1 cellular context compared by ENCODE assay signal in genomic region chr5:73825219-73825618, GRCh38.
TF ChIP-seq lines count a peak whose summit lies in the region.

No MANE protein-coding gene starts in this region.

TF ChIP-seq in WTC11, 78 proteins besides CTCF, POLR2A, EP300 and RAD21 (continued from another document):
- TF ChIP-seq PRDM15 (CRISPR knock-in tag; IDR thresholded peaks at IDR 0.05), result no peak
- no peak for TF ChIP-seq ZNF317 (CRISPR knock-in tag; IDR thresholded peaks at IDR 0.05; ENCODE audit: borderline replicate concordance, low read depth)
- no peak for TF ChIP-seq TEAD1 (CRISPR knock-in tag; IDR thresholded peaks at IDR 0.05)
- TF ChIP-seq NFE2L1 (CRISPR knock-in tag; IDR thresholded peaks at IDR 0.05), result no peak
- no peak for TF ChIP-seq ZNF219 (CRISPR knock-in tag; IDR thresholded peaks at IDR 0.05; ENCODE audit: borderline replicate concordance)
- no peak for TF ChIP-seq ATF3 (CRISPR knock-in tag; conservative IDR thresholded peaks at IDR 0.05)
- no peak for TF ChIP-seq CBFB (CRISPR knock-in tag; IDR thresholded peaks at IDR 0.05; ENCODE audit: low read depth)
- no peak for TF ChIP-seq MLX (CRISPR knock-in tag; IDR thresholded peaks at IDR 0.05)
- no peak for TF ChIP-seq AFF4 (CRISPR knock-in tag; IDR thresholded peaks at IDR 0.05; ENCODE audit: borderline replicate concordance)
- no peak for TF ChIP-seq FOXP1 (CRISPR knock-in tag; IDR thresholded peaks at IDR 0.05; ENCODE audit: borderline replicate concordance)
- TF ChIP-seq MYBL2 (CRISPR knock-in tag; IDR thresholded peaks at IDR 0.05), result no peak
- TF ChIP-seq ZNF396 (CRISPR knock-in tag; IDR thresholded peaks at IDR 0.05; ENCODE audit: borderline replicate concordance), result no peak
- no peak for TF ChIP-seq ERG (CRISPR knock-in tag; IDR thresholded peaks at IDR 0.05)
- no peak for TF ChIP-seq USF2 (CRISPR knock-in tag; IDR thresholded peaks at IDR 0.05)
- no peak for TF ChIP-seq EMX1 (CRISPR knock-in tag; IDR thresholded peaks at IDR 0.05)
- no peak for TF ChIP-seq CREB1 (CRISPR knock-in tag; IDR thresholded peaks at IDR 0.05)
